8 cellular contexts compared by ENCODE assay signal in the genomic region with DNA sequence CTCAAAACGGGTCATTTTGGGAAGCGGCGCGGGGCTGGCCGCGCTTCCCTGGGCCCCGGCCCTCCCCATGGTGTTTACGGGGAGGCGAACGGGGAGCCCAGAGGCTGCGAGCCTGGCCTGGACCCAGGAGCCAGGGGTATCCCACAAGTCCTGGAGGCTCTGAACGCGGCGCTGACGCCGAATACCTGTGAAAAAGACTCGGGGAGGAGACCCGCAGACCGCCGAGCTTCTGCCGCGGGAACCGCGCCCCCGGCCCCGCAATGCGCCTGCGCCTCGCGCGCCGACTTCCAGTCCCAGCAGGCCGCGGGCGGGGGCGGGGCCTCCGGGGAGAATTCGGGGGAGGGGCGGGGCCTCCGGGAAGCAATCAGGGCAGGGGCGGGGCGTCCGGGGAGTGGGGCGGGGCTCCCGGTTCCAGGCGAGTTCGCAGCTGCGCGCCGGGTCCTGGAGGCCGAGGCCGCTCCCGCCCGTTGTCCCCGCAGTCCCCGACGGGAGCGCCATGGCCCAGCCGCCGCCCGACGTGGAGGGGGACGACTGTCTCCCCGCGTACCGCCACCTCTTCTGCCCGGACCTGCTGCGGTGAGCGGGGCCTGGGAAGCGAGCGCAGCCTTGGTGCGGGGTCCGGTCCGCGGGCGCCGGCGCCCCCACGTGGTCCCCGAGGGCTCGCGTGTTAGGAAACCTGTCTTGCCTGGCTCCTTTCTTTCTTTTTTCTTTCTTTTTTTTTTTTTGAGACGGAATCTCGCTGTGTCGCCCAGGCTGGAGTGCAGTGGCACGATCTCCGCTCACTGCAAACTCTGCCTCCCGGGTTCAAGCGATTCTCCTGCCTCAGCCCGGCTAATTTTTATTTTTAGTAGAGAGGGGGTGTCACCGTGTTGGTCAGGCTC. TPM values are rescaled to one million over a fixed set of nuclear protein-coding genes. Genes with fewer than 3 reads are reported as not detected.
DNase-seq lines count a peak whose midpoint lies in the region; ATAC-seq and TF ChIP-seq lines count a peak whose summit lies in the region.

A gene with protein sequence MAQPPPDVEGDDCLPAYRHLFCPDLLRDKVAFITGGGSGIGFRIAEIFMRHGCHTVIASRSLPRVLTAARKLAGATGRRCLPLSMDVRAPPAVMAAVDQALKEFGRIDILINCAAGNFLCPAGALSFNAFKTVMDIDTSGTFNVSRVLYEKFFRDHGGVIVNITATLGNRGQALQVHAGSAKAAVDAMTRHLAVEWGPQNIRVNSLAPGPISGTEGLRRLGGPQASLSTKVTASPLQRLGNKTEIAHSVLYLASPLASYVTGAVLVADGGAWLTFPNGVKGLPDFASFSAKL (plus strand): TSS at position 418 of the 881 bp plus-strand sequence. CDS start 79 bp downstream, at position 497.

- peak within 1 kb of the TSS; percentile 60 for H3K9ac ChIP-seq in smooth muscle cell (ENCODE audit: low read depth)

- intact Hi-C loops in breast epithelium (cut with DNase I; ENCODE audit: low total_unique reads), result no loop called here

- 2% methylated on average over 72 of the region's 91 CpGs for WGBS in smooth muscle cell (ENCODE audit: low lambda C conversion rate)

- H3K36me3 ChIP-seq in WERI-Rb-1 (peaks cover 30% of the 10 kb centered on the region), breast epithelium (no peaks in the 10 kb centered on the region), smooth muscle cell (ENCODE audit: low read depth) (no peaks in the 10 kb centered on the region)

- H3K27me3 ChIP-seq in WERI-Rb-1 (ENCODE audit: insufficient read depth, low read depth, severe bottlenecking) (no peaks in the 10 kb centered on the region), breast epithelium (no peaks in the 10 kb centered on the region), smooth muscle cell (ENCODE audit: low read depth) (no peaks in the 10 kb centered on the region)

- peak within 1 kb of the TSS; percentile 83 for H3K4me2 ChIP-seq in smooth muscle cell

- peak; percentile 54 for TF ChIP-seq CTCF in WERI-Rb-1 (IDR thresholded peaks at IDR 0.05; ENCODE audit: low read depth, low read length)
- TF ChIP-seq CTCF in breast epithelium (IDR thresholded peaks at IDR 0.05), result peak in 2 of 3 donors; percentile 28 to 43
- TF ChIP-seq CTCF in smooth muscle cell (IDR thresholded peaks at IDR 0.05; ENCODE audit: borderline replicate concordance, insufficient read depth, poor library complexity, severe bottlenecking), result peak; percentile 38

- ATAC-seq in HG02938 (IDR thresholded peaks at IDR 0.05; ENCODE audit: unreplicated experiment), result peak; percentile 54

- no peaks in the 10 kb centered on the region for H3K9me3 ChIP-seq in WERI-Rb-1 (ENCODE audit: severe bottlenecking)
- H3K9me3 ChIP-seq in breast epithelium, result no peaks in the 10 kb centered on the region
- no peaks in the 10 kb centered on the region for H3K9me3 ChIP-seq in smooth muscle cell (replicated peaks; ENCODE audit: low read depth)

- no peaks in the 10 kb centered on the region for H3K4me1 ChIP-seq in breast epithelium
- no peaks in the 10 kb centered on the region for H3K4me1 ChIP-seq in smooth muscle cell (ENCODE audit: low read depth)

- peaks cover 27% of the 10 kb centered on the region for H3F3A ChIP-seq in smooth muscle cell (ENCODE audit: low read depth)

- H3K4me3 ChIP-seq in WERI-Rb-1 (ENCODE audit: low read depth, low read length), result peak within 1 kb of the TSS; percentile 76
- H3K4me3 ChIP-seq in breast epithelium, result peak within 1 kb of the TSS; percentile 59 to 96 (median 60)
- H3K4me3 ChIP-seq in smooth muscle cell, result peak within 1 kb of the TSS; percentile 65

- H3K79me2 ChIP-seq in smooth muscle cell (ENCODE audit: low read depth), result peaks cover 3% of the 10 kb centered on the region

- peak; percentile 62 for TF ChIP-seq POLR2A in breast epithelium (IDR thresholded peaks at IDR 0.05)

- H4K20me1 ChIP-seq in smooth muscle cell (ENCODE audit: low read depth), result no peaks in the 10 kb centered on the region

- peak within 1 kb of the TSS; percentile 92 for H3K27ac ChIP-seq in WERI-Rb-1
- H3K27ac ChIP-seq in breast epithelium, result peak within 1 kb of the TSS; percentile 77 to 93
- peak within 1 kb of the TSS; percentile 59 for H3K27ac ChIP-seq in smooth muscle cell (ENCODE audit: low read depth)

- H2AFZ ChIP-seq in smooth muscle cell (ENCODE audit: low read depth), result peak within 1 kb of the TSS; percentile 79

- DNase-seq in NCI-H1436 (lab: John Stamatoyannopoulos, UW) (peak; percentile 87), NCI-H1436 treated with DMSO at 0.1 percent for 48 hours (lab: John Stamatoyannopoulos, UW) (no peak), NCI-H2107 (lab: John Stamatoyannopoulos, UW) (peak; percentile 85), WERI-Rb-1 (peak; percentile 94), breast epithelium (ENCODE audit: low spot score in 2 of 2) (peak; percentile 95 to 99), iPS-NIHi7 (ENCODE audit: extremely low spot score) (peak; percentile 94), smooth muscle cell (lab: John Stamatoyannopoulos, UW; ENCODE audit: unreplicated experiment) (peak; percentile 99)

RNA-seq across cellular contexts. Expression of the gene that starts here (rescaled TPM):
- total RNA-seq in breast epithelium (10 to 100 TPM; 19.4 to 30.5 (median 28.7) TPM), smooth muscle cell (7.3 and 18.2 TPM in 2 replicates)
- 15.4 and 21.2 TPM in 2 replicates for polyA plus RNA-seq in smooth muscle cell
